16 cellular contexts compared by ENCODE assay signal in genomic region chr5:160930361-160930760, GRCh38.
DNase-seq lines count a peak whose midpoint lies in the region; ATAC-seq and TF ChIP-seq lines count a peak whose summit lies in the region.
"Had no signal": no experiment of that assay in that cellular context is flagged by ENCODE, and none has a peak within 500 bp of the region (broad histone marks: within the 10 kb centered on the region; RNA-seq: fewer than 3 reads in every experiment).

No MANE protein-coding gene starts in this region.

- TF ChIP-seq CTCF in endodermal cell (conservative IDR thresholded peaks at IDR 0.05): no peak
- no peak for TF ChIP-seq CTCF in mesothelial cell of epicardium (IDR thresholded peaks at IDR 0.05; ENCODE audit: unreplicated experiment)
- TF ChIP-seq CTCF in type B pancreatic cell (conservative IDR thresholded peaks at IDR 0.05): no peak
- TF ChIP-seq CTCF in chondrocyte (IDR thresholded peaks at IDR 0.05): no peak

- H3K27me3 ChIP-seq in endodermal cell (ENCODE audit: control insufficient read depth, insufficient read depth, low read length, poor library complexity, severe bottlenecking): peaks cover 8% of the 10 kb centered on the region
- H3K27me3 ChIP-seq: esophagus squamous epithelium, spleen had no signal

- H3K4me3 Mint-ChIP-seq in endodermal cell (no peak overlapping the region), mesothelial cell of epicardium (no peak overlapping the region), type B pancreatic cell (peak overlapping the region; percentile 44), T-helper 17 cell (no peak overlapping the region), chondrocyte (ENCODE audit: unreplicated experiment) (no peak overlapping the region)
- H3K4me3 Mint-ChIP-seq: activated CD8-positive, alpha-beta T cell treated with anti-CD3 and anti-CD28 coated beads for 36 hours; CD4-positive, CD25-positive, alpha-beta regulatory T cell had no signal

- no peaks in the 10 kb centered on the region for H3K36me3 ChIP-seq in endodermal cell (ENCODE audit: control insufficient read depth, insufficient read depth, low read length)
- H3K36me3 ChIP-seq: esophagus squamous epithelium, lower lobe of right lung, spleen had no signal

- 25 to 52% methylated on average over 2 of the region's 2 CpGs for WGBS in endodermal cell (ENCODE audit: insufficient coverage in 1 of 2, insufficient read length in 1 of 2), 2 experiments

- H3K9me3 Mint-ChIP-seq in endodermal cell (no peaks in the 10 kb centered on the region), mesothelial cell of epicardium (no peaks in the 10 kb centered on the region), type B pancreatic cell (no peaks in the 10 kb centered on the region), chondrocyte (ENCODE audit: low read depth) (peaks cover 11% of the 10 kb centered on the region)
- H3K9me3 Mint-ChIP-seq: activated CD8-positive, alpha-beta T cell treated with anti-CD3 and anti-CD28 coated beads for 36 hours had no signal

- peak; percentile 22 for DNase-seq in HuH-7 (ENCODE audit: low spot score)
- DNase-seq in endodermal cell: peak; percentile 75
- DNase-seq in mesothelial cell of epicardium (ENCODE audit: low spot score in 2 of 2, unreplicated experiment in 2 of 2): no peak
- DNase-seq in type B pancreatic cell (ENCODE audit: extremely low spot score, unreplicated experiment): no peak
- DNase-seq in T-helper 17 cell: no peak
- DNase-seq in SHP77 treated with DMSO at 0.1 percent for 48 hours (lab: John Stamatoyannopoulos, UW): no peak
- DNase-seq in chondrocyte (ENCODE audit: low spot score): no peak
- DNase-seq: activated CD8-positive, alpha-beta T cell treated with anti-CD3 and anti-CD28 coated beads for 36 hours; CD4-positive, CD25-positive, alpha-beta regulatory T cell; cortex of kidney; esophagus squamous epithelium; lower lobe of right lung; NCI-H1417 treated with DMSO at 0.1 percent for 48 hours; NCI-H524; spleen; stimulated activated naive CD8-positive, alpha-beta T cell treated with anti-CD3 and anti-CD28 coated beads, Interleukin-15, Interleukin-2, amounts not matched to agents 100 U/mL and 50 U/mL, for 24 hours had no signal

- no peak overlapping the region for H3K27ac ChIP-seq in endodermal cell (ENCODE audit: low read depth, low read length)
- H3K27ac ChIP-seq: lower lobe of right lung, spleen had no signal

- H3K27ac Mint-ChIP-seq in endodermal cell: no peak overlapping the region
- H3K27ac Mint-ChIP-seq in mesothelial cell of epicardium: peak overlapping the region; percentile 91
- H3K27ac Mint-ChIP-seq in type B pancreatic cell: peak overlapping the region; percentile 63
- no peak overlapping the region for H3K27ac Mint-ChIP-seq in T-helper 17 cell
- H3K27ac Mint-ChIP-seq in chondrocyte (ENCODE audit: unreplicated experiment): no peak overlapping the region
- H3K27ac Mint-ChIP-seq: activated CD8-positive, alpha-beta T cell treated with anti-CD3 and anti-CD28 coated beads for 36 hours; CD4-positive, CD25-positive, alpha-beta regulatory T cell had no signal

- no peak overlapping the region for H3K9ac ChIP-seq in endodermal cell (ENCODE audit: extremely low read depth, low read length, poor library complexity, severe bottlenecking)

- no peaks in the 10 kb centered on the region for H3K36me3 Mint-ChIP-seq in endodermal cell (ENCODE audit: low read depth)
- H3K36me3 Mint-ChIP-seq in mesothelial cell of epicardium: no peaks in the 10 kb centered on the region
- H3K36me3 Mint-ChIP-seq in type B pancreatic cell: no peaks in the 10 kb centered on the region
- H3K36me3 Mint-ChIP-seq in T-helper 17 cell (ENCODE audit: low read depth): no peaks in the 10 kb centered on the region
- no peaks in the 10 kb centered on the region for H3K36me3 Mint-ChIP-seq in chondrocyte (ENCODE audit: low read depth)
- H3K36me3 Mint-ChIP-seq: CD4-positive, CD25-positive, alpha-beta regulatory T cell had no signal

- no peak overlapping the region for H3K4me3 ChIP-seq in endodermal cell (ENCODE audit: low read length)
- H3K4me3 ChIP-seq: esophagus squamous epithelium, lower lobe of right lung, spleen had no signal

- H3K9me3 ChIP-seq in endodermal cell (ENCODE audit: control insufficient read depth, low read length) (no peaks in the 10 kb centered on the region), T-helper 17 cell (ENCODE audit: control insufficient read depth, low read length, poor library complexity, severe bottlenecking) (no peaks in the 10 kb centered on the region)
- H3K9me3 ChIP-seq: esophagus squamous epithelium, lower lobe of right lung, spleen had no signal

- ATAC-seq in T-helper 17 cell: no peak
- ATAC-seq: activated CD8-positive, alpha-beta T cell treated with anti-CD3 and anti-CD28 coated beads for 36 hours; stimulated activated naive CD8-positive, alpha-beta T cell treated with anti-CD3 and anti-CD28 coated beads, Interleukin-15, Interleukin-2, amounts not matched to agents 100 U/mL and 50 U/mL, for 24 hours had no signal

- H3K27me3 Mint-ChIP-seq in endodermal cell (ENCODE audit: insufficient read depth) (peaks cover 28% of the 10 kb centered on the region), mesothelial cell of epicardium (ENCODE audit: low read depth) (no peaks in the 10 kb centered on the region), type B pancreatic cell (no peaks in the 10 kb centered on the region), T-helper 17 cell (peaks cover 6% of the 10 kb centered on the region), chondrocyte (ENCODE audit: low read depth) (no peaks in the 10 kb centered on the region)
- H3K27me3 Mint-ChIP-seq: activated CD8-positive, alpha-beta T cell treated with anti-CD3 and anti-CD28 coated beads for 36 hours; CD4-positive, CD25-positive, alpha-beta regulatory T cell had no signal

- H3K4me1 ChIP-seq in endodermal cell (ENCODE audit: control insufficient read depth, insufficient read depth, low read length): peaks cover 17% of the 10 kb centered on the region
- H3K4me1 ChIP-seq: spleen had no signal

- H3K4me1 Mint-ChIP-seq in endodermal cell (peaks cover 46% of the 10 kb centered on the region), mesothelial cell of epicardium (peaks cover 30% of the 10 kb centered on the region), type B pancreatic cell (ENCODE audit: unreplicated experiment) (peaks cover 9% of the 10 kb centered on the region), T-helper 17 cell (no peaks in the 10 kb centered on the region), chondrocyte (ENCODE audit: low read depth) (no peaks in the 10 kb centered on the region)
- H3K4me1 Mint-ChIP-seq: CD4-positive, CD25-positive, alpha-beta regulatory T cell had no signal

Comparison
In these comparisons a context has a peak if more than half of its experiments do, and no peak if none do; other contexts are left out.
1. DNase-seq: peak in HuH-7 (single experiment) and endodermal cell (single experiment); none in mesothelial cell of epicardium (0 of 2), type B pancreatic cell (single experiment), T-helper 17 cell (0 of 3), SHP77 treated with DMSO at 0.1 percent for 48 hours (single experiment) and chondrocyte (single experiment).
2. H3K27ac Mint-ChIP-seq: peak in mesothelial cell of epicardium (single experiment) and type B pancreatic cell (single experiment); none in endodermal cell (single experiment), T-helper 17 cell (single experiment) and chondrocyte (single experiment).